8 cellular contexts compared by ENCODE assay signal in the genomic region with DNA sequence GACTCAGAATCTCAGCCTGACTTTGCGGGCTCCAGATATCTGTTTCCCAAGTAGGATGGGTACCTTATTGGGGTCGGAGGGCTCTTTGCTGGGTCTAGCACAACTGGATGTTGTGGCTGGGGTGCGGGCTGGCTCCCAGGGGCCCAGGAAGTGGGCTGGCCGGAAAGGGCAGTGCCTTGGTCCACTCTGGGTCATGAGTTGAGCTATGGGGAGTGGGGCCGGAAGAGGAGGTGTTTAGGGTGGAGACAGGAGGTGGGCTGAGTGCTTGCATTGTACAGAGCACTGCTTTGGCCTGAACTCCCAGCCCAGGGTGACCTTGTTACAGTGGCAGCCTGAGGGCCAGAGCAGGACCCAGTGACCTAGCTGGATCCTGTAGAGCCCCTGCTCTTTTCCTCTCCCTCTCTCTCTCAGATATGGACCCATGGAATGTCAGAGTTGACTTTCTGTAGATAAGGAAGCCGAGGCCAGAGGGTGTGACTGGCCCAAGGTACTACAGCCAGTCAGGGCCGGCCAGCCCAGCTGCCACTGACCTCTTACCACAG. TPM values are rescaled to one million over a fixed set of nuclear protein-coding genes. Genes with fewer than 3 reads are reported as not detected.
DNase-seq lines count a peak whose midpoint lies in the region; TF ChIP-seq lines count a peak whose summit lies in the region.

No MANE protein-coding gene starts in this region.

- in situ Hi-C loops in GM13976 (cut with MboI; ENCODE audit: low sequenced_read_pairs, unreplicated experiment) = no loop called here

- peak; percentile 54 for DNase-seq in Daoy (ENCODE audit: low read depth)
- DNase-seq in SW480 (ENCODE audit: low spot score) = peak; percentile 83
- peak; percentile 55 for DNase-seq in fibroblast of villous mesenchyme (ENCODE audit: low read depth)
- DNase-seq in SK-N-DZ (ENCODE audit: low spot score) = no peak
- DNase-seq in NCI-H345 (lab: John Stamatoyannopoulos, UW) = no peak
- no peak for DNase-seq in GM13976 (ENCODE audit: low spot score)
- DNase-seq in cortex of kidney (lab: John Stamatoyannopoulos, UW) = no peak

- TF ChIP-seq CTCF in fibroblast of villous mesenchyme (IDR thresholded peaks at IDR 0.05; ENCODE audit: insufficient read depth, low read depth, low read length) (no peak), parathyroid adenoma (IDR thresholded peaks at IDR 0.05) (no peak), GM13976 (IDR thresholded peaks at IDR 0.05; ENCODE audit: borderline replicate concordance, control extremely low read depth, extremely low read depth, insufficient read depth, missing control alignments) (no peak)

- no peak overlapping the region for H3K9ac ChIP-seq in parathyroid adenoma

- no peaks in the 10 kb centered on the region for H3K9me3 ChIP-seq in parathyroid adenoma (ENCODE audit: control insufficient read depth, low read length)

- H3K4me1 ChIP-seq in parathyroid adenoma = peaks cover 11% of the 10 kb centered on the region

- H2AFZ ChIP-seq in parathyroid adenoma = peak overlapping the region; percentile 83

- H3K4me3 ChIP-seq in fibroblast of villous mesenchyme (ENCODE audit: low read depth, low read length) (peak overlapping the region; percentile 71), parathyroid adenoma (ENCODE audit: low read depth, low read length) (peak overlapping the region; percentile 37)

- peak overlapping the region; percentile 71 for H3K4me2 ChIP-seq in parathyroid adenoma (ENCODE audit: low read length)

- no peaks in the 10 kb centered on the region for H3K79me2 ChIP-seq in parathyroid adenoma

- no peaks in the 10 kb centered on the region for H3K27me3 ChIP-seq in parathyroid adenoma (ENCODE audit: control insufficient read depth, insufficient read depth, low read length)

- peak overlapping the region; percentile 55 for H3K27ac ChIP-seq in parathyroid adenoma

- H3K36me3 ChIP-seq in parathyroid adenoma (ENCODE audit: control insufficient read depth, insufficient read depth, low read length) = no peaks in the 10 kb centered on the region

RNA-seq across cellular contexts. Expression of a gene that starts 13.2 kb away (rescaled TPM):
- total RNA-seq in Daoy (2014; rRNA removed; shearing (Covaris generic)) = 36.8 and 44.7 TPM in 2 replicates
- total RNA-seq in fibroblast of villous mesenchyme = 129 and 132 TPM in 2 replicates
- 15.0 and 25.3 TPM in 2 replicates for polyA plus RNA-seq in SK-N-DZ (2014; cell fraction: cytosol; rRNA removed)
- polyA plus RNA-seq in SK-N-DZ (2014; cell fraction: nucleus; rRNA removed) = 24.2 and 28.0 TPM in 2 replicates

RNA-seq across cellular contexts. Expression of a gene that starts 48.4 kb away (rescaled TPM):
- 131 and 135 TPM in 2 replicates for total RNA-seq in Daoy (2014; rRNA removed; shearing (Covaris generic))
- total RNA-seq in fibroblast of villous mesenchyme = 180 and 248 TPM in 2 replicates
- polyA plus RNA-seq in SK-N-DZ (2014; cell fraction: cytosol; rRNA removed) = 55.8 and 60.4 TPM in 2 replicates
- 11.8 and 17.9 TPM in 2 replicates for polyA plus RNA-seq in SK-N-DZ (2014; cell fraction: nucleus; rRNA removed)

RNA-seq across cellular contexts. Expression of a gene that starts 54.9 kb away (rescaled TPM):
- 28.4 and 28.6 TPM in 2 replicates for total RNA-seq in Daoy (2014; rRNA removed; shearing (Covaris generic))
- total RNA-seq in fibroblast of villous mesenchyme = 22.9 and 27.2 TPM in 2 replicates
- 30.4 and 53.9 TPM in 2 replicates for polyA plus RNA-seq in SK-N-DZ (2014; cell fraction: cytosol; rRNA removed)
- 30.9 and 32.9 TPM in 2 replicates for polyA plus RNA-seq in SK-N-DZ (2014; cell fraction: nucleus; rRNA removed)

RNA-seq across cellular contexts. Expression of a gene that starts 58.9 kb away (rescaled TPM):
- total RNA-seq in Daoy (2014; rRNA removed; shearing (Covaris generic)) = not detected in 2 replicates
- total RNA-seq in fibroblast of villous mesenchyme = not detected in 2 replicates
- polyA plus RNA-seq in SK-N-DZ (2014; cell fraction: cytosol; rRNA removed) = not detected in 2 replicates
- polyA plus RNA-seq in SK-N-DZ (2014; cell fraction: nucleus; rRNA removed) = not detected in 2 replicates

Comparison
In these comparisons a context has a peak if more than half of its experiments do, and no peak if none do; other contexts are left out.
1. DNase-seq: peak in Daoy (single experiment), SW480 (single experiment) and fibroblast of villous mesenchyme (single experiment); none in SK-N-DZ (single experiment), NCI-H345 (single experiment), GM13976 (single experiment) and cortex of kidney (single experiment).